ENCODE assay signal across 26 cellular contexts in the genomic region with DNA sequence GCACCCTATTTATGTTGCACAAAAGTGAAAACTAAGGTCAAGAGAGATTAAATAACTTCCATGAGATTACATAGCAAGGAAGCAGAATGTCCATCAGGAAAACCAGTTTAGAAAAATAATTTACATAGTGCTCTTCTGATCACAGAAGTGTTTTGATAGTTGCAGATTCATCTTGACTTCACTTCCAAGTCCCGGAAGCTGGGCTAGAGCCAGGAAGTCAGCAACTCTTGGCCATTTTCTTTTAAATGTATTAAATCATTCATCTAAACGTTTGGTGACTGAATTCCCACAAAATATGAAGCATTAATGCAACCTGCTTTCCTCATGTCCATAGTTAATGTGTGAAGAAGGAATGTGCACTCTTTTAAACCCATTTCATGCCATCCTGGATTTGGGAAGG. TPM values are rescaled to one million over a fixed set of nuclear protein-coding genes. Genes with fewer than 3 reads are reported as not detected.
DNase-seq lines count a peak whose midpoint lies in the region; ATAC-seq, FAIRE-seq and TF ChIP-seq lines count a peak whose summit lies in the region.
"Had no signal": no experiment of that assay in that cellular context is flagged by ENCODE, and none has a peak within 500 bp of the region (broad histone marks: within the 10 kb centered on the region; RNA-seq: fewer than 3 reads in every experiment).

No MANE protein-coding gene starts in this region.

- H3K4me2 ChIP-seq in SK-N-SH (0 out of 2 replicates have a peak overlapping the region, but pooled peaks have one; percentile 1), astrocyte (ENCODE audit: low read length) (no peak overlapping the region)
- H3K4me2 ChIP-seq: BLaER1 had no signal

- H3K79me2 ChIP-seq in SK-N-SH (ENCODE audit: insufficient read depth) (peaks cover 93% of the 10 kb centered on the region), astrocyte (ENCODE audit: insufficient read depth, low read length) (peaks cover 68% of the 10 kb centered on the region)

- CTCF ChIA-PET in SK-N-SH (lab: Yijun Ruan, JAX) = no interaction called here

- H3K9me3 ChIP-seq in SK-N-SH (no peaks in the 10 kb centered on the region), astrocyte (ENCODE audit: insufficient read depth, low read depth, low read length) (no peaks in the 10 kb centered on the region), aorta (ENCODE audit: control insufficient read depth, low read length) (no peaks in the 10 kb centered on the region)
- H3K9me3 ChIP-seq: BLaER1, SJSA1 had no signal

- DNase-seq in SK-N-SH (no peak), astrocyte (ENCODE audit: low read depth) (no peak), mesothelial cell of epicardium (ENCODE audit: low spot score in 2 of 2, unreplicated experiment in 2 of 2) (no peak), NCI-H1092 treated with DMSO at 0.1 percent for 48 hours (lab: John Stamatoyannopoulos, UW) (no peak), pons (ENCODE audit: low spot score) (no peak), substantia nigra (lab: John Stamatoyannopoulos, UW) (no peak), aorta (no peak)
- DNase-seq: ACHN; CD8-positive, alpha-beta T cell; DMS53; GDM1; GOT3; HCEC 1CT; KBM-7; NCI-H1105 treated with DMSO at 0.1 percent for 48 hours; NCI-H2029 treated with DMSO at 0.1 percent for 48 hours; NCI-H226; NCI-H524; NCI-H774 had no signal

- no peak overlapping the region for H2AFZ ChIP-seq in SK-N-SH (ENCODE audit: low read depth)
- no peak overlapping the region for H2AFZ ChIP-seq in astrocyte (ENCODE audit: low read depth, low read length)

- TF ChIP-seq RAD21 in SK-N-SH (IDR thresholded peaks at IDR 0.05; ENCODE audit: low read length) = no peak

- H3K27ac Mint-ChIP-seq in astrocyte (ENCODE audit: unreplicated experiment) (peak overlapping the region; percentile 85), mesothelial cell of epicardium (peak overlapping the region; percentile 2)
- H3K27ac Mint-ChIP-seq: CD8-positive, alpha-beta T cell had no signal

- POLR2A ChIA-PET in SK-N-SH (lab: Yijun Ruan, JAX) = no interaction called here

- H3K36me3 ChIP-seq in SK-N-SH (replicated peaks in 1 of 2; ENCODE audit: control insufficient read depth in 1 of 2, insufficient read depth in 2 of 2, low read length in 1 of 2) (no peaks in the 10 kb centered on the region), astrocyte (ENCODE audit: insufficient read depth, low read length) (no peaks in the 10 kb centered on the region), aorta (ENCODE audit: control insufficient read depth in 1 of 2, insufficient read depth in 2 of 2, low read length in 1 of 2) (no peaks in the 10 kb centered on the region)
- H3K36me3 ChIP-seq: BLaER1, SJSA1 had no signal

- H3K4me3 Mint-ChIP-seq in astrocyte (ENCODE audit: unreplicated experiment) = no peak overlapping the region
- no peak overlapping the region for H3K4me3 Mint-ChIP-seq in mesothelial cell of epicardium
- H3K4me3 Mint-ChIP-seq: CD8-positive, alpha-beta T cell had no signal

- H3K9me2 ChIP-seq in SK-N-SH = no peaks in the 10 kb centered on the region

- H4K20me1 ChIP-seq in SK-N-SH (ENCODE audit: insufficient read depth) = peaks cover 100% of the 10 kb centered on the region
- H4K20me1 ChIP-seq in astrocyte (ENCODE audit: insufficient read depth, low read length) = peaks cover 99% of the 10 kb centered on the region

- no peaks in the 10 kb centered on the region for H3K27me3 Mint-ChIP-seq in astrocyte (ENCODE audit: low read depth, unreplicated experiment)
- H3K27me3 Mint-ChIP-seq in mesothelial cell of epicardium (ENCODE audit: low read depth) = no peaks in the 10 kb centered on the region

- TF ChIP-seq CTCF in SK-N-SH (IDR thresholded peaks at IDR 0.05) (no peak), astrocyte (IDR thresholded peaks at IDR 0.05; ENCODE audit: insufficient read depth, low read depth, low read length) (no peak), mesothelial cell of epicardium (IDR thresholded peaks at IDR 0.05; ENCODE audit: unreplicated experiment) (no peak)

- peaks cover 7% of the 10 kb centered on the region for H3K36me3 Mint-ChIP-seq in astrocyte (ENCODE audit: low read depth, unreplicated experiment)
- no peaks in the 10 kb centered on the region for H3K36me3 Mint-ChIP-seq in mesothelial cell of epicardium
- H3K36me3 Mint-ChIP-seq: CD8-positive, alpha-beta T cell had no signal

- FAIRE-seq in astrocyte (lab: Jason Lieb, UNC) = no peak
- FAIRE-seq: D721Med, GM18507, RCC 7860 had no signal

- H3K4me1 Mint-ChIP-seq in astrocyte (ENCODE audit: low read depth, unreplicated experiment) = peaks cover 58% of the 10 kb centered on the region
- H3K4me1 Mint-ChIP-seq in mesothelial cell of epicardium = peaks cover 72% of the 10 kb centered on the region

- H3K9ac ChIP-seq in SK-N-SH (no peak overlapping the region), astrocyte (ENCODE audit: low read length) (no peak overlapping the region)
- H3K9ac ChIP-seq: BLaER1 had no signal

- H3K4me3 ChIP-seq in SK-N-SH (ENCODE audit: low read depth in 2 of 2, low read length in 1 of 2) (no peak overlapping the region), astrocyte (ENCODE audit: insufficient read depth, low read depth, low read length) (no peak overlapping the region), aorta (ENCODE audit: low read length in 2 of 2) (no peak overlapping the region)
- H3K4me3 ChIP-seq: BLaER1, SJSA1 had no signal

- 90% methylated on average over 2 of the region's 2 CpGs for WGBS in SK-N-SH (ENCODE audit: low lambda C conversion rate)
- WGBS in aorta, 2 donors = 10 to 17% methylated on average over 2 of the region's 2 CpGs

- ATAC-seq in SK-N-SH treated with all-trans-retinoic acid at 6 μM for 48 hours = no peak
- ATAC-seq in aorta (ENCODE audit: low FRiP score) = no peak
- ATAC-seq: CD8-positive, alpha-beta T cell had no signal

- H3K27ac ChIP-seq in SK-N-SH (ENCODE audit: low read depth in 2 of 2, low read length in 1 of 2) (no peak overlapping the region), astrocyte (ENCODE audit: low read depth, low read length) (no peak overlapping the region), substantia nigra (ENCODE audit: low read depth, low read length, poor library complexity, severe bottlenecking) (no peak overlapping the region), aorta (ENCODE audit: low read depth in 1 of 2, low read length in 2 of 2) (no peak overlapping the region)
- H3K27ac ChIP-seq: 22Rv1, BLaER1, SJSA1 had no signal

- no peaks in the 10 kb centered on the region for H3K27me3 ChIP-seq in SK-N-SH (ENCODE audit: insufficient read depth)
- H3K27me3 ChIP-seq in astrocyte (ENCODE audit: insufficient read depth, low read length) = peaks cover 26% of the 10 kb centered on the region
- H3K27me3 ChIP-seq in aorta (ENCODE audit: control insufficient read depth in 1 of 2, insufficient read depth in 2 of 2, low read length in 1 of 2) = no peaks in the 10 kb centered on the region
- H3K27me3 ChIP-seq: BLaER1, SJSA1 had no signal

- H3K4me1 ChIP-seq in SK-N-SH (ENCODE audit: control insufficient read depth in 1 of 2, insufficient read depth in 2 of 2, low read depth in 1 of 2, low read length in 1 of 2) = peaks cover 38 to 41% of the 10 kb centered on the region in 2 experiments
- peaks cover 17% of the 10 kb centered on the region for H3K4me1 ChIP-seq in astrocyte (ENCODE audit: insufficient read depth, low read length)
- H3K4me1 ChIP-seq in aorta (ENCODE audit: control insufficient read depth in 1 of 2, insufficient read depth in 2 of 2, low read length in 2 of 2) = peaks cover 0 to 5% of the 10 kb centered on the region in 2 donors
- H3K4me1 ChIP-seq: BLaER1 had no signal

- TF ChIP-seq EP300 in SK-N-SH (IDR thresholded peaks at IDR 0.05; ENCODE audit: borderline replicate concordance in 1 of 2, low read depth in 1 of 2, low read length in 1 of 2) = no peak

- H3K9me3 Mint-ChIP-seq in astrocyte (ENCODE audit: unreplicated experiment) (no peaks in the 10 kb centered on the region), mesothelial cell of epicardium (no peaks in the 10 kb centered on the region)
- H3K9me3 Mint-ChIP-seq: CD8-positive, alpha-beta T cell had no signal

- peaks cover 35% of the 10 kb centered on the region for H3F3A ChIP-seq in SK-N-SH (replicated peaks; ENCODE audit: insufficient read depth)

- intact Hi-C loops in aorta (cut with DNase I) = no loop called here

TF ChIP-seq in SK-N-SH, 30 proteins besides CTCF, POLR2A, EP300 and RAD21:
- TF ChIP-seq YY1 (IDR thresholded peaks at IDR 0.05; ENCODE audit: low read depth) (no peak), CHD2 (IDR thresholded peaks at IDR 0.05; ENCODE audit: low read length, partially characterized antibody) (no peak), MXI1 (IDR thresholded peaks at IDR 0.05; ENCODE audit: low read depth, low read length) (no peak)

TF ChIP-seq in SK-N-SH treated with all-trans-retinoic acid at 6 μM for 48 hours, 23 proteins besides CTCF, POLR2A, EP300 and RAD21 (continues in another document):
- TF ChIP-seq RARB (CRISPR knock-in tag; IDR thresholded peaks at IDR 0.05) = no peak
- no peak for TF ChIP-seq ARNTL (CRISPR knock-in tag; IDR thresholded peaks at IDR 0.05; ENCODE audit: borderline replicate concordance, low read depth)
- no peak for TF ChIP-seq ZNF8 (CRISPR knock-in tag; IDR thresholded peaks at IDR 0.05)
- TF ChIP-seq, protein P1, sequence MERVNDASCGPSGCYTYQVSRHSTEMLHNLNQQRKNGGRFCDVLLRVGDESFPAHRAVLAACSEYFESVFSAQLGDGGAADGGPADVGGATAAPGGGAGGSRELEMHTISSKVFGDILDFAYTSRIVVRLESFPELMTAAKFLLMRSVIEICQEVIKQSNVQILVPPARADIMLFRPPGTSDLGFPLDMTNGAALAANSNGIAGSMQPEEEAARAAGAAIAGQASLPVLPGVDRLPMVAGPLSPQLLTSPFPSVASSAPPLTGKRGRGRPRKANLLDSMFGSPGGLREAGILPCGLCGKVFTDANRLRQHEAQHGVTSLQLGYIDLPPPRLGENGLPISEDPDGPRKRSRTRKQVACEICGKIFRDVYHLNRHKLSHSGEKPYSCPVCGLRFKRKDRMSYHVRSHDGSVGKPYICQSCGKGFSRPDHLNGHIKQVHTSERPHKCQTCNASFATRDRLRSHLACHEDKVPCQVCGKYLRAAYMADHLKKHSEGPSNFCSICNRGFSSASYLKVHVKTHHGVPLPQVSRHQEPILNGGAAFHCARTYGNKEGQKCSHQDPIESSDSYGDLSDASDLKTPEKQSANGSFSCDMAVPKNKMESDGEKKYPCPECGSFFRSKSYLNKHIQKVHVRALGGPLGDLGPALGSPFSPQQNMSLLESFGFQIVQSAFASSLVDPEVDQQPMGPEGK (CRISPR knock-in tag; IDR thresholded peaks at IDR 0.05; ENCODE audit: borderline replicate concordance) = no peak
- no peak for TF ChIP-seq ZNF565 (CRISPR knock-in tag; conservative IDR thresholded peaks at IDR 0.05; ENCODE audit: low read depth)
- no peak for TF ChIP-seq TOX (CRISPR knock-in tag; IDR thresholded peaks at IDR 0.05; ENCODE audit: borderline replicate concordance)
- no peak for TF ChIP-seq ISL1 (CRISPR knock-in tag; IDR thresholded peaks at IDR 0.05)
- no peak for TF ChIP-seq SNAI2 (CRISPR knock-in tag; IDR thresholded peaks at IDR 0.05)
- no peak for TF ChIP-seq ZNF70 (CRISPR knock-in tag; IDR thresholded peaks at IDR 0.05)

RNA-seq across cellular contexts. Expression of a gene that starts 29.7 kb away (rescaled TPM):
- 408 and 424 TPM in 2 replicates for polyA plus RNA-seq in SK-N-SH (2012; rRNA removed)
- 487 and 491 TPM in 2 replicates for polyA plus RNA-seq in SK-N-SH (2012; cell fraction: cytosol; rRNA removed)
- 445 and 542 TPM in 2 replicates for polyA plus RNA-seq in SK-N-SH (2012; cell fraction: nucleus; rRNA removed)
- total RNA-seq in astrocyte = 804 and 849 TPM in 2 replicates
- 234 to 240 TPM (median 239 TPM) in 3 replicates for total RNA-seq in mesothelial cell of epicardium
- total RNA-seq in aorta = 100 to 1,000 TPM; 367 to 414 TPM
- polyA plus RNA-seq in aorta = 100 to 1,000 TPM; 219 to 405 TPM
